ENCODE assay signal across 8 cellular contexts in the genomic region with DNA sequence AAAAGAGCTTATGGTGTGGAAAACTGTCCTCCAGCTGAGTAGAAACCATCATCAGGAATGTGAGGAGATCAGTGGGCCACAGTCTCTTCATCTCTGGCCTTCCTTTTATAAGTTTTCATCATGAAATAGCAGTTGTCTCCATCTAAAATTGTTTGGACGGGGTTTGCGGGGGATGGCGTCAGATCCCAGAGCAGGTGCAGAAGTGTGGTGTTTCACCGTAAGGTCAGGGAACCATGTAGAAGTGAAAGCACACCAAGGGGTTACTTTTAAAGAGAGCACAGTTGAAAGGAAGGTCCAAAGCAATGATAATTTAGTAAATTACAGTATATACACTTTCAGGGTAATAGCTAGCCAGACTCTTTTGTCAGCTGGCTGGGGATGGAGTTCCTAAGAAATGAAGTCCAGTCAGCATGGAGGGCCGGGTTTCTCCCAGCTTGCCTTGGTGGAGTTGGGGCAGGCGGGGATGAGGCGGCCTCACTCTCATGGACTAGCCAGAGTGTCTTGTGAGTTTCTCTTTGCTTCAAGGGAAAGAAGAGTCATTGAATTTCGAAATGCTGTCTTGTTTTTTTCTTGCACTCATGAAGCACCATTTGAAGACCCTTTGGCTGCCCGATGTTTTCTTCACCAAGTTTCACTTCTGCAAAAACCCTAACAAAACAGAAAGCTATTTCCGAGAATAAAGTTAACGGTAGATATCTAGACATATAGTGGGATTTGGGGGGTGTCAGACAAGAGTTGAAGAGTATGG.
DNase-seq lines count a peak whose midpoint lies in the region; ATAC-seq and TF ChIP-seq lines count a peak whose summit lies in the region.

No MANE protein-coding gene starts in this region.

- TF ChIP-seq CTCF in NB4 (IDR thresholded peaks at IDR 0.05; ENCODE audit: low read depth, low read length) (no peak), natural killer cell (IDR thresholded peaks at IDR 0.05) (no peak), nephron progenitor cell (IDR thresholded peaks at IDR 0.05) (no peak)

- peak overlapping the region; percentile 13 for H3K4me3 ChIP-seq in NB4 (ENCODE audit: low read depth, low read length)

- peak; percentile 62 for ATAC-seq in GM18867 (IDR thresholded peaks at IDR 0.05; ENCODE audit: unreplicated experiment)
- ATAC-seq in GM21825 (IDR thresholded peaks at IDR 0.05; ENCODE audit: unreplicated experiment), result peak; percentile 51
- peak in 2 of 3 donors; percentile 8 to 36 for ATAC-seq in natural killer cell

- H3K4me1 Mint-ChIP-seq in natural killer cell (peaks cover 57 to 58% of the 10 kb centered on the region in 2 donors), nephron progenitor cell (peaks cover 7% of the 10 kb centered on the region)

- H3K36me3 Mint-ChIP-seq in natural killer cell (peaks cover 16% of the 10 kb centered on the region), nephron progenitor cell (ENCODE audit: low read depth) (peaks cover 14% of the 10 kb centered on the region)

- H3K4me3 Mint-ChIP-seq in natural killer cell (peak overlapping the region; percentile 25), nephron progenitor cell (no peak overlapping the region)

- H3K27me3 Mint-ChIP-seq in natural killer cell (ENCODE audit: low read depth in 2 of 2), result no peaks in the 10 kb centered on the region
- H3K27me3 Mint-ChIP-seq in nephron progenitor cell (ENCODE audit: low read depth, poor library complexity), result no peaks in the 10 kb centered on the region

- H3K9me3 Mint-ChIP-seq in natural killer cell (no peaks in the 10 kb centered on the region), nephron progenitor cell (no peaks in the 10 kb centered on the region)

- H3K27ac Mint-ChIP-seq in natural killer cell, result peak overlapping the region in 1 of 2 donors; percentile 60
- no peak overlapping the region for H3K27ac Mint-ChIP-seq in nephron progenitor cell

- no peak for TF ChIP-seq POLR2A in NB4 (IDR thresholded peaks at IDR 0.05; ENCODE audit: extremely low read depth, insufficient read length)

- intact Hi-C loops in natural killer cell (cut with micrococcal nuclease), result no loop called here

- DNase-seq in NB4 (ENCODE audit: low read depth) (peak; percentile 92), natural killer cell (no peak), 8988T (no peak), nephron progenitor cell (no peak), NCI-H2107 treated with DMSO at 0.1 percent for 48 hours (lab: John Stamatoyannopoulos, UW; ENCODE audit: unreplicated experiment) (no peak), DMS153 treated with DMSO at 0.1 percent for 48 hours (lab: John Stamatoyannopoulos, UW; ENCODE audit: unreplicated experiment) (no peak)
